10 cellular contexts compared by ENCODE assay signal in the genomic region with DNA sequence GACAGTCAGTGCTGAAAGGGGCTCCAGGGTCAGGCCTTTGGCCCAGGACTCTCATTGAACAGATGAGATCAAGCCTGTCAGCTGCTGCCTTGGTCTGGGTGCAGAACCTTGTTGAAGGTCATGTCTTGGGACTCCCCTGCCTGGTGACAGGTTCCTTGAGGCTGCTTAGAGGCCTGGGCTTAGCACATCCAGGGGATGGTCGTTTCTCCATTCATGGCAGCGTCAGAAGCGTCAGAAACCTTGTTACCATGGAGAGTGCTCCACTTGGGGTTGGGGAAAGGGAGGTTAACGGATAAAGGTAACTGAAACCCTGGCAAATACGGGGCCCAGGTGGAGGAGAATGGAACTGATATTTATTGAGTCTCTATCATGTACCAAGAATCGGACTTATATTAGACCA. TPM values are rescaled to one million over a fixed set of nuclear protein-coding genes. Genes with fewer than 3 reads are reported as not detected.
DNase-seq lines count a peak whose midpoint lies in the region; ATAC-seq and TF ChIP-seq lines count a peak whose summit lies in the region.
"Had no signal": no experiment of that assay in that cellular context is flagged by ENCODE, and none has a peak within 500 bp of the region (broad histone marks: within the 10 kb centered on the region; RNA-seq: fewer than 3 reads in every experiment).

No MANE protein-coding gene starts in this region.

- no peak for ATAC-seq in stimulated activated naive CD8-positive, alpha-beta T cell treated with anti-CD3 and anti-CD28 coated beads, Interleukin-15, Interleukin-2, amounts not matched to agents 100 U/mL and 50 U/mL, for 24 hours
- no peak for ATAC-seq in GM18517 (IDR thresholded peaks at IDR 0.05; ENCODE audit: unreplicated experiment)
- ATAC-seq in HG03342 (IDR thresholded peaks at IDR 0.05; ENCODE audit: unreplicated experiment), result no peak

- H3K9me3 Mint-ChIP-seq in stimulated activated naive CD8-positive, alpha-beta T cell treated with anti-CD3 and anti-CD28 coated beads, Interleukin-15, Interleukin-2, amounts not matched to agents 100 ng/mL and 50 ng/mL, for 24 hours, result no peaks in the 10 kb centered on the region
- H3K9me3 Mint-ChIP-seq in brain, result no peaks in the 10 kb centered on the region
- no peaks in the 10 kb centered on the region for H3K9me3 Mint-ChIP-seq in mesothelial cell of epicardium

- DNase-seq in stimulated activated naive CD8-positive, alpha-beta T cell treated with anti-CD3 and anti-CD28 coated beads, Interleukin-15, Interleukin-2, amounts not matched to agents 100 U/mL and 50 U/mL, for 24 hours, result no peak
- DNase-seq in mesothelial cell of epicardium (ENCODE audit: low spot score in 2 of 2, unreplicated experiment in 2 of 2) (no peak), NCI-H69 (lab: John Stamatoyannopoulos, UW) (no peak), NCI-H2081 (lab: John Stamatoyannopoulos, UW) (no peak)
- DNase-seq: NCI-H1436 had no signal

- peaks cover 73% of the 10 kb centered on the region for H3K36me3 Mint-ChIP-seq in stimulated activated naive CD8-positive, alpha-beta T cell treated with anti-CD3 and anti-CD28 coated beads, Interleukin-15, Interleukin-2, amounts not matched to agents 100 ng/mL and 50 ng/mL, for 24 hours (ENCODE audit: low read depth)
- H3K36me3 Mint-ChIP-seq in brain (peaks cover 24% of the 10 kb centered on the region), mesothelial cell of epicardium (peaks cover 4% of the 10 kb centered on the region)

- H3K27ac Mint-ChIP-seq in stimulated activated naive CD8-positive, alpha-beta T cell treated with anti-CD3 and anti-CD28 coated beads, Interleukin-15, Interleukin-2, amounts not matched to agents 100 ng/mL and 50 ng/mL, for 24 hours, result peak overlapping the region; percentile 98
- H3K27ac Mint-ChIP-seq in brain, result peak overlapping the region in 4 of 5 experiments; percentile 79 to 89 (median 84)
- H3K27ac Mint-ChIP-seq in mesothelial cell of epicardium, result peak overlapping the region; percentile 92

- no peak for TF ChIP-seq CTCF in brain (conservative IDR thresholded peaks at IDR 0.05)
- TF ChIP-seq CTCF in mesothelial cell of epicardium (IDR thresholded peaks at IDR 0.05; ENCODE audit: unreplicated experiment), result no peak

- no peaks in the 10 kb centered on the region for H3K27me3 Mint-ChIP-seq in stimulated activated naive CD8-positive, alpha-beta T cell treated with anti-CD3 and anti-CD28 coated beads, Interleukin-15, Interleukin-2, amounts not matched to agents 100 ng/mL and 50 ng/mL, for 24 hours
- H3K27me3 Mint-ChIP-seq in brain, result peaks cover 2% of the 10 kb centered on the region
- H3K27me3 Mint-ChIP-seq in mesothelial cell of epicardium (ENCODE audit: low read depth), result no peaks in the 10 kb centered on the region

- peaks cover 63% of the 10 kb centered on the region for H3K4me1 Mint-ChIP-seq in stimulated activated naive CD8-positive, alpha-beta T cell treated with anti-CD3 and anti-CD28 coated beads, Interleukin-15, Interleukin-2, amounts not matched to agents 100 ng/mL and 50 ng/mL, for 24 hours (ENCODE audit: low read depth)
- H3K4me1 Mint-ChIP-seq in brain (peaks cover 47% of the 10 kb centered on the region), mesothelial cell of epicardium (peaks cover 36% of the 10 kb centered on the region)

- peak overlapping the region; percentile 95 for H3K4me3 Mint-ChIP-seq in stimulated activated naive CD8-positive, alpha-beta T cell treated with anti-CD3 and anti-CD28 coated beads, Interleukin-15, Interleukin-2, amounts not matched to agents 100 ng/mL and 50 ng/mL, for 24 hours
- H3K4me3 Mint-ChIP-seq in brain, result peak overlapping the region; percentile 89 to 98 (median 95)
- H3K4me3 Mint-ChIP-seq in mesothelial cell of epicardium, result peak overlapping the region; percentile 93

RNA-seq across cellular contexts. Expression of gene ARPC5L, which starts 8.8 kb away (rescaled TPM):
- 69.8 TPM for polyA plus RNA-seq in brain (ENCODE audit: insufficient read depth, low read depth, low replicate concordance)
- 26.1 to 28.5 TPM (median 28.0 TPM) in 3 replicates for total RNA-seq in mesothelial cell of epicardium

RNA-seq across cellular contexts. Expression of gene RPL35, which starts 9.0 kb away (rescaled TPM):
- 2,927 TPM for polyA plus RNA-seq in brain (ENCODE audit: insufficient read depth, low read depth, low replicate concordance)
- total RNA-seq in mesothelial cell of epicardium, result 1,103 to 1,148 TPM (median 1,111 TPM) in 3 replicates

RNA-seq across cellular contexts. Expression of gene WDR38, which starts 17.5 kb away (rescaled TPM):
- polyA plus RNA-seq in brain (ENCODE audit: insufficient read depth, low read depth, low replicate concordance), result not detected
- not detected in 3 replicates for total RNA-seq in mesothelial cell of epicardium
- total RNA-seq: subcutaneous adipose tissue had no signal
